Comparison of ENCODE assay signal across 23 cellular contexts in the genomic region with DNA sequence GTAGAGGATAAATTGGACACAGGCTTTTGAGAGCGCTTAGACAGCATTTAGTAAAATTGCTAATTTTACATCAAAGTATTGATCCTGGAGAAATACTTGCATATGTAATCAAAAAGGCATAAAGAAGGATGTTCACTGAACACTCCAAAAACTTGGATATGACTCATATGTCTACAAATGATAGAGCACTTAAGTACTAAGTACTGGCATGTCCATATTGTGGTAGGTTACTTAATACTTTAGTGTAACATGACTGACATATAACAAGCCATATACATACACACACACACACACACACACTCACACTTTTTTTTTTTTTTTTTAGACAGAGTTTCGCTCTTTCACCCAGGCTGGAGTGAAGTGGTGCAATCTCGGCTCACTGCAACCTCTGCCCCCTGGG.
"Had no signal": no experiment of that assay in that cellular context is flagged by ENCODE, and none has a peak within 500 bp of the region (broad histone marks: within the 10 kb centered on the region; RNA-seq: fewer than 3 reads in every experiment).

No MANE protein-coding gene starts in this region.

- H3K9me3 ChIP-seq: adrenal gland, Peyer's patch had no signal

- H3K4me1 ChIP-seq: adrenal gland, Peyer's patch had no signal

- ATAC-seq: activated CD8-positive, alpha-beta T cell treated with anti-CD3 and anti-CD28 coated beads, Interleukin-2, amount 10 ng/mL, durations not matched to agents 7 days and 5 days; K562; WTC11 had no signal

- H3K27ac ChIP-seq: adrenal gland, Peyer's patch had no signal

- DNase-seq: activated CD4-positive, alpha-beta T cell treated with anti-CD3 and anti-CD28 coated beads for 48 hours; activated CD4-positive, alpha-beta T cell treated with anti-CD3 and anti-CD28 coated beads, Interleukin-2, amount 50 U/mL, for 4 hours; activated CD4-positive, CD25-positive, alpha-beta regulatory T cell treated with anti-CD3 and anti-CD28 coated beads, Interleukin-2, amount 50 U/mL, for 72 hours; activated CD8-positive, alpha-beta memory T cell treated with anti-CD3 and anti-CD28 coated beads, Interleukin-2, amount 50 U/mL, for 48 hours; activated CD8-positive, alpha-beta T cell treated with anti-CD3 and anti-CD28 coated beads, Interleukin-2, amount 10 ng/mL, durations not matched to agents 7 days and 5 days; activated naive CD4-positive, alpha-beta T cell treated with anti-CD3 and anti-CD28 coated beads, Interleukin-2, amount 50 U/mL, for 16 hours; activated naive CD8-positive, alpha-beta T cell treated with anti-CD3 and anti-CD28 coated beads, Interleukin-2, amount 10 ng/mL, durations not matched to agents 7 days and 5 days; activated T-cell treated with anti-CD3 and anti-CD28 coated beads, Interleukin-2, amount 50 U/mL, for 1 hour; adrenal gland; anterior cingulate cortex; Karpas-422; NCI-H1105 treated with DMSO at 0.1 percent for 48 hours; NCI-H1436 treated with DMSO at 0.1 percent for 48 hours; NCI-H187; NCI-H2081; NCI-H510A treated with DMSO at 0.1 percent for 48 hours; NCI-H69; NK-92 treated with Interleukin-12 subunit alpha and Interleukin-12 subunit beta, amount 100 ng/mL, for 24 hours; OCI-M1; Peyer's patch; SHP77 treated with DMSO at 0.1 percent for 48 hours had no signal

- H3K4me3 ChIP-seq: adrenal gland, K562, Peyer's patch had no signal

- H3K36me3 ChIP-seq: adrenal gland, Peyer's patch had no signal

- H3K27me3 ChIP-seq: adrenal gland, Peyer's patch had no signal
